In genomic region chr2:10009811-10010781, GRCh38 we compare ENCODE assay signal across 12 cellular contexts. TPM values are rescaled to one million over a fixed set of nuclear protein-coding genes. Genes with fewer than 3 reads are reported as not detected.
A peak's percentile ranks its signal among the peaks of the same experiment; 100 is the strongest.
DNase-seq lines count a peak whose midpoint lies in the region; ATAC-seq, FAIRE-seq and TF ChIP-seq lines count a peak whose summit lies in the region.
"Had no signal": no experiment of that assay in that cellular context is flagged by ENCODE, and none has a peak within 500 bp of the region (broad histone marks: within the 10 kb centered on the region; RNA-seq: fewer than 3 reads in every experiment).

No MANE protein-coding gene starts in this region.

- H3K27me3 Mint-ChIP-seq in activated CD8-positive, alpha-beta T cell treated with anti-CD3 and anti-CD28 coated beads for 36 hours: peaks cover 9% of the 10 kb centered on the region

- H3K4me3 ChIP-seq in gastroesophageal sphincter: no peak overlapping the region
- peak overlapping the region in 1 of 4 donors; percentile 10 for H3K4me3 ChIP-seq in pancreas

- no peaks in the 10 kb centered on the region for H3K9me3 Mint-ChIP-seq in activated CD8-positive, alpha-beta T cell treated with anti-CD3 and anti-CD28 coated beads for 36 hours
- H3K9me3 Mint-ChIP-seq: activated naive CD4-positive, alpha-beta T cell treated with anti-CD3 and anti-CD28 coated beads, Interleukin-2, amount 50 U/mL, for 72 hours; natural killer cell treated with Interleukin-12 subunit alpha and Interleukin-12 subunit beta and Interleukin-15 and Interleukin-18, amount 100 ng/mL, for 72 hours had no signal

- no peaks in the 10 kb centered on the region for H3K4me1 Mint-ChIP-seq in activated CD8-positive, alpha-beta T cell treated with anti-CD3 and anti-CD28 coated beads for 36 hours (ENCODE audit: low read depth)

- TF ChIP-seq CTCF in 22Rv1 (IDR thresholded peaks at IDR 0.05) (no peak), gastroesophageal sphincter (IDR thresholded peaks at IDR 0.05) (no peak), pancreas (IDR thresholded peaks at IDR 0.05) (no peak)
- TF ChIP-seq CTCF in activated CD8-positive, alpha-beta T cell treated with anti-CD3 and anti-CD28 coated beads for 36 hours (IDR thresholded peaks at IDR 0.05): no peak

- no peaks in the 10 kb centered on the region for H3K36me3 Mint-ChIP-seq in activated CD8-positive, alpha-beta T cell treated with anti-CD3 and anti-CD28 coated beads for 36 hours (ENCODE audit: low read depth)
- H3K36me3 Mint-ChIP-seq: activated naive CD4-positive, alpha-beta T cell treated with anti-CD3 and anti-CD28 coated beads, Interleukin-2, amount 50 U/mL, for 72 hours; natural killer cell treated with Interleukin-12 subunit alpha and Interleukin-12 subunit beta and Interleukin-15 and Interleukin-18, amount 100 ng/mL, for 72 hours had no signal

- no peaks in the 10 kb centered on the region for H3K9me3 ChIP-seq in gastroesophageal sphincter
- H3K9me3 ChIP-seq in pancreas: no peaks in the 10 kb centered on the region

- ATAC-seq in gastroesophageal sphincter (peak; percentile 86), pancreas (peak; percentile 84 to 89 (median 86))
- ATAC-seq in activated CD4-positive, CD25-positive, alpha-beta regulatory T cell treated with anti-CD3 and anti-CD28 coated beads, Interleukin-2, amount 50 U/mL, for 24 hours: no peak
- no peak for ATAC-seq in activated CD8-positive, alpha-beta T cell treated with anti-CD3 and anti-CD28 coated beads for 36 hours
- ATAC-seq: activated naive CD4-positive, alpha-beta T cell treated with anti-CD3 and anti-CD28 coated beads, Interleukin-2, amount 50 U/mL, for 72 hours; esophagus mucosa had no signal

- no peaks in the 10 kb centered on the region for H3K27me3 ChIP-seq in gastroesophageal sphincter
- no peaks in the 10 kb centered on the region for H3K27me3 ChIP-seq in pancreas

- peak; percentile 11 for DNase-seq in NCI-H2029 treated with DMSO at 0.1 percent for 48 hours (lab: John Stamatoyannopoulos, UW)
- peak; percentile 95 to 99 (median 98) for DNase-seq in pancreas
- no peak for DNase-seq in activated CD8-positive, alpha-beta T cell treated with anti-CD3 and anti-CD28 coated beads for 36 hours
- DNase-seq in central memory CD4-positive, alpha-beta T cell: no peak
- DNase-seq in GF-D8 (lab: John Stamatoyannopoulos, UW): no peak
- DNase-seq: activated CD4-positive, CD25-positive, alpha-beta regulatory T cell had no signal

- H3K27ac ChIP-seq in 22Rv1: peak overlapping the region; percentile 79; the same call in 1 of the 2 replicates
- peak overlapping the region in 3 of 4 donors; percentile 45 to 68 (median 58) for H3K27ac ChIP-seq in gastroesophageal sphincter
- peak overlapping the region; percentile 89 to 96 (median 92) for H3K27ac ChIP-seq in pancreas

- intact Hi-C loops in pancreas (cut with DNase I): no loop called here
- intact Hi-C loops in activated CD8-positive, alpha-beta T cell treated with anti-CD3 and anti-CD28 coated beads for 36 hours (cut with micrococcal nuclease): no loop called here

- no peak overlapping the region for H3K4me3 Mint-ChIP-seq in activated CD8-positive, alpha-beta T cell treated with anti-CD3 and anti-CD28 coated beads for 36 hours
- H3K4me3 Mint-ChIP-seq: natural killer cell treated with Interleukin-12 subunit alpha and Interleukin-12 subunit beta and Interleukin-15 and Interleukin-18, amount 100 ng/mL, for 72 hours had no signal

- no peak for TF ChIP-seq POLR2A in gastroesophageal sphincter (IDR thresholded peaks at IDR 0.05)

- H3K36me3 ChIP-seq in gastroesophageal sphincter: no peaks in the 10 kb centered on the region
- H3K36me3 ChIP-seq in pancreas: no peaks in the 10 kb centered on the region

- FAIRE-seq in pancreas (lab: Jason Lieb, UNC): no peak

- H3K27ac Mint-ChIP-seq in activated CD8-positive, alpha-beta T cell treated with anti-CD3 and anti-CD28 coated beads for 36 hours: no peak overlapping the region
- H3K27ac Mint-ChIP-seq: activated naive CD4-positive, alpha-beta T cell treated with anti-CD3 and anti-CD28 coated beads, Interleukin-2, amount 50 U/mL, for 72 hours; natural killer cell treated with Interleukin-12 subunit alpha and Interleukin-12 subunit beta and Interleukin-15 and Interleukin-18, amount 100 ng/mL, for 72 hours had no signal

- CTCF ChIA-PET in activated CD8-positive, alpha-beta T cell treated with anti-CD3 and anti-CD28 coated beads for 36 hours (lab: Charles Lee): no interaction called here

- TF ChIP-seq EP300 in gastroesophageal sphincter (IDR thresholded peaks at IDR 0.05): no peak

- 86 to 92% methylated on average over 8 to 12 of the region's 36 CpGs for WGBS in gastroesophageal sphincter (ENCODE audit: low coverage in 1 of 2), 2 donors
- 46 to 48% methylated on average over 35 to 36 of the region's 36 CpGs for WGBS in pancreas, 2 donors

- peaks cover 0 to 48% (median 41%) of the 10 kb centered on the region in 3 donors for H3K4me1 ChIP-seq in gastroesophageal sphincter
- peaks cover 33 to 41% (median 38%) of the 10 kb centered on the region in 3 donors for H3K4me1 ChIP-seq in pancreas

- POLR2A ChIA-PET in activated CD8-positive, alpha-beta T cell treated with anti-CD3 and anti-CD28 coated beads for 36 hours (lab: Charles Lee): no interaction called here

RNA-seq across cellular contexts. Expression of gene KLF11, which starts 33.3 kb away (rescaled TPM):
- total RNA-seq in gastroesophageal sphincter: 10 to 100 TPM; 20.1 to 57.2 (median 33.6) TPM
- 10 to 100 TPM; 17.3 to 41.2 (median 27.0) TPM for total RNA-seq in pancreas
- polyA plus RNA-seq in pancreas: 10 to 100 TPM in 1 of 2 donors, 1 to 10 TPM in 1; 6.4 to 16.4 TPM
- total RNA-seq in activated CD8-positive, alpha-beta T cell treated with anti-CD3 and anti-CD28 coated beads for 36 hours: 1 to 10 TPM; 2.9 to 3.5 TPM

RNA-seq across cellular contexts. Expression of gene GRHL1, which starts 58.6 kb away (rescaled TPM):
- total RNA-seq in gastroesophageal sphincter (1 to 10 TPM; 1.3 to 6.1 (median 2.3) TPM), pancreas (1 to 10 TPM; 1.1 to 5.3 (median 2.2) TPM)
- polyA plus RNA-seq in pancreas: 1 to 10 TPM in 1 of 2 donors, under 1 TPM in 1; 0.95 to 2.4 TPM
- total RNA-seq in activated CD8-positive, alpha-beta T cell treated with anti-CD3 and anti-CD28 coated beads for 36 hours: under 1 TPM; 0.20 to 0.25 TPM

Comparison
In these comparisons a context has a peak if more than half of its experiments do, and no peak if none do; other contexts are left out.
1. DNase-seq: peak in NCI-H2029 treated with DMSO at 0.1 percent for 48 hours (single experiment) and pancreas (6 of 6); none in activated CD8-positive, alpha-beta T cell treated with anti-CD3 and anti-CD28 coated beads for 36 hours (single experiment), central memory CD4-positive, alpha-beta T cell (single experiment) and GF-D8 (single experiment).
2. ATAC-seq: peak in gastroesophageal sphincter (single experiment) and pancreas (4 of 4); none in activated CD4-positive, CD25-positive, alpha-beta regulatory T cell treated with anti-CD3 and anti-CD28 coated beads, Interleukin-2, amount 50 U/mL, for 24 hours (0 of 2) and activated CD8-positive, alpha-beta T cell treated with anti-CD3 and anti-CD28 coated beads for 36 hours (single experiment).
3. RNA of gene KLF11, which starts 33.3 kb away (total RNA-seq): 20.1 to 57.2 TPM in gastroesophageal sphincter and 17.3 to 41.2 TPM in pancreas; 2.9 to 3.5 TPM in activated CD8-positive, alpha-beta T cell treated with anti-CD3 and anti-CD28 coated beads for 36 hours; every median in the first group is over 4 times any median in the second.
4. Peak in every context shown above with its lines, with median percentiles within 50 percentile points of each other: H3K27ac ChIP-seq.